16 cellular contexts compared by ENCODE assay signal in genomic region chr9:121935744-121936143, GRCh38.
A peak's percentile ranks its signal among the peaks of the same experiment; 100 is the strongest.
DNase-seq lines count a peak whose midpoint lies in the region; ATAC-seq and TF ChIP-seq lines count a peak whose summit lies in the region.
"Had no signal": no experiment of that assay in that cellular context is flagged by ENCODE, and none has a peak within 500 bp of the region (broad histone marks: within the 10 kb centered on the region; RNA-seq: fewer than 3 reads in every experiment).

No MANE protein-coding gene starts in this region.

- H3K36me3 Mint-ChIP-seq in endodermal cell (ENCODE audit: low read depth) (no peaks in the 10 kb centered on the region), nephron progenitor cell (ENCODE audit: low read depth) (no peaks in the 10 kb centered on the region)

- no peak overlapping the region for H3K27ac Mint-ChIP-seq in endodermal cell
- H3K27ac Mint-ChIP-seq in nephron progenitor cell = no peak overlapping the region

- no peaks in the 10 kb centered on the region for H3K4me1 Mint-ChIP-seq in endodermal cell
- H3K4me1 Mint-ChIP-seq in nephron progenitor cell = no peaks in the 10 kb centered on the region

- H3K9me3 Mint-ChIP-seq in endodermal cell (no peaks in the 10 kb centered on the region), nephron progenitor cell (no peaks in the 10 kb centered on the region)

- DNase-seq in G401 (ENCODE audit: low spot score) (peak; percentile 51), NCI-H345 (lab: John Stamatoyannopoulos, UW) (peak; percentile 72), endodermal cell (peak; percentile 82), nephron progenitor cell (peak; percentile 21), NCI-H1105 (lab: John Stamatoyannopoulos, UW) (no peak), T-helper 9 cell (no peak)
- DNase-seq in activated T-cell treated with anti-CD3 and anti-CD28 coated beads, Interleukin-2, amount 50 U/mL, for 1 hour = no peak
- DNase-seq: GM23248; KBM-7; NCI-H2171; NCI-H748 treated with DMSO at 0.1 percent for 48 hours; NK-92 treated with Interleukin-12 subunit alpha and Interleukin-12 subunit beta, amount 100 ng/mL, for 24 hours; SW 1271 had no signal

- H3K9ac ChIP-seq in endodermal cell (ENCODE audit: extremely low read depth, low read length, poor library complexity, severe bottlenecking) = no peak overlapping the region
- H3K9ac ChIP-seq: BLaER1 treated with 17β-estradiol and CSF1 and Interleukin-3, amounts not matched to agents 10 nM and 100 nM; GM23248 had no signal

- no peaks in the 10 kb centered on the region for H3K27me3 ChIP-seq in endodermal cell (ENCODE audit: control insufficient read depth, insufficient read depth, low read length, poor library complexity, severe bottlenecking)

- no peaks in the 10 kb centered on the region for H3K9me3 ChIP-seq in endodermal cell (ENCODE audit: control insufficient read depth, low read length)
- H3K9me3 ChIP-seq: BLaER1 treated with 17β-estradiol and CSF1 and Interleukin-3, amounts not matched to agents 10 nM and 100 nM had no signal

- 78 to 85% methylated on average over 8 to 9 of the region's 9 CpGs for WGBS in endodermal cell (ENCODE audit: insufficient coverage in 1 of 2, insufficient read length in 1 of 2), 2 experiments

- no peaks in the 10 kb centered on the region for H3K4me1 ChIP-seq in endodermal cell (ENCODE audit: control insufficient read depth, insufficient read depth, low read length)

- H3K4me3 Mint-ChIP-seq in endodermal cell (no peak overlapping the region), nephron progenitor cell (no peak overlapping the region)

- in situ Hi-C loops in G401 (cut with HindIII; ENCODE audit: low sequenced_read_pairs) = no loop called here

- H3K36me3 ChIP-seq in endodermal cell (ENCODE audit: control insufficient read depth, insufficient read depth, low read length) = no peaks in the 10 kb centered on the region
- H3K36me3 ChIP-seq: BLaER1 treated with 17β-estradiol and CSF1 and Interleukin-3, amounts not matched to agents 10 nM and 100 nM had no signal

- peaks cover 3% of the 10 kb centered on the region for H3K27me3 Mint-ChIP-seq in endodermal cell (ENCODE audit: insufficient read depth)
- H3K27me3 Mint-ChIP-seq in nephron progenitor cell (ENCODE audit: low read depth, poor library complexity) = peaks cover 9% of the 10 kb centered on the region

- TF ChIP-seq CTCF in endodermal cell (conservative IDR thresholded peaks at IDR 0.05) (peak; percentile 71), nephron progenitor cell (IDR thresholded peaks at IDR 0.05) (no peak)

- H3K4me3 ChIP-seq in endodermal cell (ENCODE audit: low read length) = no peak overlapping the region
- H3K4me3 ChIP-seq: BLaER1 treated with 17β-estradiol and CSF1 and Interleukin-3, amounts not matched to agents 10 nM and 100 nM; GM23248 had no signal

- no peak for ATAC-seq in GM21423 (IDR thresholded peaks at IDR 0.05; ENCODE audit: unreplicated experiment)
- ATAC-seq: Right ventricle myocardium inferior had no signal

- H3K27ac ChIP-seq in endodermal cell (ENCODE audit: low read depth, low read length) = no peak overlapping the region
- H3K27ac ChIP-seq: BLaER1 treated with 17β-estradiol and CSF1 and Interleukin-3, amounts not matched to agents 10 nM and 100 nM; GM23248 had no signal

Comparison
In these comparisons a context has a peak if more than half of its experiments do, and no peak if none do; other contexts are left out.
1. DNase-seq: peak in G401 (single experiment), NCI-H345 (single experiment), endodermal cell (single experiment) and nephron progenitor cell (single experiment); none in NCI-H1105 (single experiment), T-helper 9 cell (single experiment) and activated T-cell treated with anti-CD3 and anti-CD28 coated beads, Interleukin-2, amount 50 U/mL, for 1 hour (single experiment).